8 cellular contexts compared by ENCODE assay signal in genomic region chr7:8295638-8296361, GRCh38. TPM values are rescaled to one million over a fixed set of nuclear protein-coding genes. Genes with fewer than 3 reads are reported as not detected.
DNase-seq lines count a peak whose midpoint lies in the region; ATAC-seq and TF ChIP-seq lines count a peak whose summit lies in the region.

No MANE protein-coding gene starts in this region.

- no peaks in the 10 kb centered on the region for H3K36me3 ChIP-seq in Panc1 (ENCODE audit: control insufficient read depth, insufficient read depth, low read length)

- intact Hi-C loops in Panc1 (cut with micrococcal nuclease; ENCODE audit: unreplicated experiment), result loop anchor here (5.0 to 10.0 kb wide), 3 partner anchors 73 to 871 kb away; no protein-coding TSS in a partner anchor

- H3K9me3 ChIP-seq in Panc1 (ENCODE audit: control insufficient read depth, insufficient read depth, low read depth, low read length), result no peaks in the 10 kb centered on the region

- H3K27ac ChIP-seq in Panc1 (ENCODE audit: low read length), result no peak overlapping the region

- H3K4me3 ChIP-seq in Panc1 (ENCODE audit: low read depth in 2 of 2, low read length in 2 of 2), result no peak overlapping the region

- H3K4me1 ChIP-seq in Panc1 (ENCODE audit: control insufficient read depth, insufficient read depth, low read length), result no peaks in the 10 kb centered on the region

- peak; percentile 73 for DNase-seq in AG08395 (ENCODE audit: low spot score)
- DNase-seq in M059J (ENCODE audit: low read depth), result peak; percentile 78
- peak; percentile 81 for DNase-seq in Panc1 (ENCODE audit: low read depth, low spot score)
- DNase-seq in brain pericyte (ENCODE audit: low read depth, low spot score), result peak; percentile 52
- peak; percentile 86 for DNase-seq in iPS-NIHi11 (ENCODE audit: low spot score)
- peak; percentile 7 for DNase-seq in stimulated activated CD4-positive, alpha-beta T cell treated with anti-CD3 and anti-CD28 coated beads, Interleukin-1b, Interleukin-23, amount 100 ng/mL, for 48 hours

- CTCF ChIA-PET in Panc1 (lab: Charles Lee), result interaction anchor here (0.6 to 1.5 kb wide), 7 partner anchors 18 to 880 kb away, joined by 3 to 6 read pairs (median 3); no protein-coding TSS in a partner anchor

- peaks cover 7% of the 10 kb centered on the region; the same call in 1 of the 2 replicates for H3K27me3 ChIP-seq in Panc1 (ENCODE audit: control insufficient read depth, insufficient read depth, low read length)

- in situ Hi-C loops in Panc1 (cut with HindIII; ENCODE audit: low pct_unique_long_range_greater_than_20kb, low sequenced_read_pairs), result no loop called here

- BruUV-seq in Panc1 (replicated peaks; lab: Mats Ljungman, UMichigan), result no TSS peak

- TF ChIP-seq CTCF in GM12873 (IDR thresholded peaks at IDR 0.05; ENCODE audit: insufficient read depth, low read depth, low read length, missing control alignments), result peak; percentile 73
- peak; percentile 82 for TF ChIP-seq CTCF in Panc1 (IDR thresholded peaks at IDR 0.05)

- POLR2A ChIA-PET in Panc1 (lab: Charles Lee), result no interaction called here

- ATAC-seq in HG02571 (IDR thresholded peaks at IDR 0.05; ENCODE audit: unreplicated experiment) (peak; percentile 90), Panc1 (peak; percentile 99)

RNA-seq across cellular contexts. Expression of gene ICA1, which starts 33.8 kb away (rescaled TPM):
- total RNA-seq in M059J (2014; rRNA removed; shearing (Covaris generic)), result not detected in 2 replicates
- 1.1 TPM for total RNA-seq in Panc1 (2021; ENCODE audit: unreplicated experiment)
- polyA plus RNA-seq in Panc1 (2012; ENCODE audit: insufficient read length), result 1.0 TPM

Comparison
In these comparisons a context has a peak if more than half of its experiments do, and no peak if none do; other contexts are left out.
1. DNase-seq: peak in every context shown above with its lines; median percentile 86 in iPS-NIHi11; 81 in Panc1; 78 in M059J; 73 in AG08395; 52 in brain pericyte; 7 in stimulated activated CD4-positive, alpha-beta T cell treated with anti-CD3 and anti-CD28 coated beads, Interleukin-1b, Interleukin-23, amount 100 ng/mL, for 48 hours.